ENCODE assay signal across 19 cellular contexts in the genomic region with DNA sequence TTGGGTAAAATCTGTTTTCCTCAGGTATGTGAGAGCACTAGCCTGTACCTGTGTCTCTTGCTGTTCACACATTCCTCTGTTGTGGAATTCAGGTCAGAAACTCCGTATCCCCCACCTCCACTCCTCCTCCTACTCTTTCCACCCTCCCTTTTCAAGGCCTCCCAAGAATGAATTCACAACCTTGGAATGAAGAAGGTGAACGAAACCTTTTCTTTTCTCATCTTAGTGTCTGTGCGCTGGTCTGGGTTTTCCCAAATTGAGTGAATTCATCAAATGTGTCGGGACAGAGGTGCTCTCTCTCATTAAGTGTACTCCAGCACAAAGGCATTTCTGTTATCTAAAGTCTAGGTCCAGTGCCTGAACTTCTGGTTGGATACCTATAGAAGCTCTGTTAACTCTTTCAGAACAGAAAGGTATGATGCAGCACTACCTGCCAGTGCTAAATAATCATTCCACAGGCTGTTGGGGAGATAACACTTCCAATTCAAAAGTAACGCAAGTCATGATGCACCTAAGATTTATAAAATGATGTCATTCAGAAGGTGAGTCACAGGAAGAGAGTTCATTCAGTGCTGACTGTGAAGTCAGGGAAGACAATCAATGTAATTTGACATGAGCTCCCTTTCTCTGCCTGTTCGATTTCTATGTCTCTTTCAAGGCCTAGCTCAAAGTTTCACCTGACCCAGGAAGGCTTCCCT. TPM values are rescaled to one million over a fixed set of nuclear protein-coding genes. Genes with fewer than 3 reads are reported as not detected.
A peak's percentile ranks its signal among the peaks of the same experiment; 100 is the strongest.
DNase-seq lines count a peak whose midpoint lies in the region; ATAC-seq, FAIRE-seq and TF ChIP-seq lines count a peak whose summit lies in the region.
"Had no signal": no experiment of that assay in that cellular context is flagged by ENCODE, and none has a peak within 500 bp of the region (broad histone marks: within the 10 kb centered on the region; RNA-seq: fewer than 3 reads in every experiment).

No MANE protein-coding gene starts in this region.

- no TSS peak for BruUV-seq in PC-9 (replicated peaks; lab: Mats Ljungman, UMichigan)

- H2AFZ ChIP-seq in PC-9, result peak overlapping the region; percentile 65

- intact Hi-C loops in PC-9 (cut with micrococcal nuclease; ENCODE audit: unreplicated experiment) (loop anchor here (1.0 to 5.0 kb wide), 3 partner anchors 83 to 2001 kb away; no protein-coding TSS in a partner anchor), esophagus muscularis mucosa (cut with DNase I) (no loop called here)

- H3K27me3 ChIP-seq in PC-9 (ENCODE audit: insufficient read depth, low read depth), result no peaks in the 10 kb centered on the region
- H3K27me3 ChIP-seq in esophagus muscularis mucosa, result peaks cover 0 to 3% (median 0%) of the 10 kb centered on the region in 4 donors
- H3K27me3 ChIP-seq: left lung, sigmoid colon, SJCRH30 had no signal

- H3K4me2 ChIP-seq in PC-9, result peak overlapping the region; percentile 70
- H3K4me2 ChIP-seq: KMS-11 had no signal

- WGBS in esophagus muscularis mucosa, result 68% methylated on average over 6 of the region's 6 CpGs

- H4K20me1 ChIP-seq in PC-9 (ENCODE audit: insufficient read depth), result no peaks in the 10 kb centered on the region

- H3K4me3 ChIP-seq in PC-9, result peak overlapping the region; percentile 28; the same call in 1 of the 2 replicates
- no peak overlapping the region for H3K4me3 ChIP-seq in esophagus muscularis mucosa
- H3K4me3 ChIP-seq: left lung, sigmoid colon, SJCRH30 had no signal

- H3K9me3 ChIP-seq in PC-9 (ENCODE audit: insufficient read depth, low read depth) (no peaks in the 10 kb centered on the region), esophagus muscularis mucosa (no peaks in the 10 kb centered on the region)
- H3K9me3 ChIP-seq: left lung, sigmoid colon, SJCRH30 had no signal

- H3K27ac ChIP-seq in PC-9 (peak overlapping the region; percentile 88), esophagus muscularis mucosa (replicated peaks in 1 of 4) (peak overlapping the region; percentile 24 to 47 (median 38))
- H3K27ac ChIP-seq: KMS-11, left lung, SJCRH30 had no signal

- TF ChIP-seq POLR2A in GM12892 (IDR thresholded peaks at IDR 0.05; ENCODE audit: low read depth, low read length) (no peak), esophagus muscularis mucosa (IDR thresholded peaks at IDR 0.05; ENCODE audit: low read depth) (no peak)

- POLR2A ChIA-PET in PC-9 (lab: Charles Lee; ENCODE audit: unreplicated experiment), result no interaction called here

- no peak for TF ChIP-seq EP300 in esophagus muscularis mucosa (IDR thresholded peaks at IDR 0.05)

- H3K9me2 ChIP-seq in PC-9 (ENCODE audit: insufficient read depth), result no peaks in the 10 kb centered on the region

- DNase-seq in GM12892 (ENCODE audit: insufficient read length), result no peak
- peak; percentile 39 to 78 for DNase-seq in PC-9
- no peak for DNase-seq in esophagus muscularis mucosa (ENCODE audit: extremely low spot score)
- DNase-seq in omental fat pad (ENCODE audit: low spot score), result no peak
- no peak for DNase-seq in NCI-H1092 (lab: John Stamatoyannopoulos, UW)
- DNase-seq in AG20443 (ENCODE audit: low spot score), result no peak
- DNase-seq in NCI-H2196 (lab: John Stamatoyannopoulos, UW; ENCODE audit: unreplicated experiment), result no peak
- DNase-seq in mesenteric fat pad (ENCODE audit: low spot score), result no peak
- DNase-seq: activated CD8-positive, alpha-beta T cell treated with anti-CD3 and anti-CD28 coated beads, Interleukin-2, amount 10 ng/mL, durations not matched to agents 7 days and 5 days; activated effector memory CD4-positive, alpha-beta T cell treated with Interleukin-2 at 50 U/mL for 16 hours; CD4-positive, CD25-positive, alpha-beta regulatory T cell; effector CD4-positive, alpha-beta T cell; left lung; NCI-H187; sigmoid colon; SJCRH30; stimulated activated naive CD4-positive, alpha-beta T cell treated with Interleukin-2 at 50 U/mL for 16 hours had no signal

- FAIRE-seq in GM12892 (lab: Jason Lieb, UNC), result peak; percentile 67

- H3F3A ChIP-seq in PC-9 (ENCODE audit: insufficient read depth, low read depth), result peaks cover 53% of the 10 kb centered on the region

- H3K4me1 ChIP-seq in PC-9 (replicated peaks; ENCODE audit: insufficient read depth) (peaks cover 62% of the 10 kb centered on the region), esophagus muscularis mucosa (peaks cover 0 to 25% (median 9%) of the 10 kb centered on the region in 4 donors)
- H3K4me1 ChIP-seq: left lung, sigmoid colon, SJCRH30 had no signal

- CTCF ChIA-PET in PC-9 (lab: Charles Lee), result no interaction called here

- TF ChIP-seq CTCF in PC-9 (conservative IDR thresholded peaks at IDR 0.05) (no peak), esophagus muscularis mucosa (IDR thresholded peaks at IDR 0.05) (no peak), omental fat pad (IDR thresholded peaks at IDR 0.05) (no peak)

- ATAC-seq in omental fat pad (ENCODE audit: low FRiP score), result peak; percentile 67
- ATAC-seq: activated CD8-positive, alpha-beta T cell treated with anti-CD3 and anti-CD28 coated beads, Interleukin-2, amount 10 ng/mL, durations not matched to agents 7 days and 5 days; left lung; natural killer cell treated with Interleukin-12 subunit alpha and Interleukin-12 subunit beta and Interleukin-15 and Interleukin-18, amount 100 ng/mL, for 72 hours had no signal

- no peaks in the 10 kb centered on the region for H3K79me2 ChIP-seq in PC-9 (ENCODE audit: low read depth)

- H3K36me3 ChIP-seq in PC-9 (ENCODE audit: low read depth) (no peaks in the 10 kb centered on the region), esophagus muscularis mucosa (no peaks in the 10 kb centered on the region)
- H3K36me3 ChIP-seq: left lung, sigmoid colon, SJCRH30 had no signal

RNA-seq across cellular contexts. Expression of gene COL4A6, which starts 41.9 kb away (rescaled TPM):
- not detected for polyA plus RNA-seq in GM12892 (2012; ENCODE audit: missing spikeins)
- total RNA-seq in PC-9 (2021) (13.6 and 15.5 TPM in 2 replicates), esophagus muscularis mucosa (100 to 1,000 TPM; 126 to 192 (median 164) TPM), omental fat pad (1 to 10 TPM in 3 of 4 donors, under 1 TPM in 1; 0.38 to 4.5 (median 2.4) TPM), mesenteric fat pad (0.16 TPM)
- total RNA-seq: activated CD8-positive, alpha-beta T cell treated with anti-CD3 and anti-CD28 coated beads, Interleukin-2, amount 10 ng/mL, durations not matched to agents 7 days and 5 days; CD4-positive, CD25-positive, alpha-beta regulatory T cell; natural killer cell treated with Interleukin-12 subunit alpha and Interleukin-12 subunit beta and Interleukin-15 and Interleukin-18, amount 100 ng/mL, for 72 hours had no signal
- polyA plus RNA-seq: CD4-positive, CD25-positive, alpha-beta regulatory T cell had no signal

RNA-seq across cellular contexts. Expression of gene COL4A5, which starts 43.3 kb away (rescaled TPM):
- polyA plus RNA-seq in GM12892 (2012; ENCODE audit: missing spikeins), result 0.15 TPM
- 82.3 and 102 TPM in 2 replicates for total RNA-seq in PC-9 (2021)
- 100 to 1,000 TPM; 187 to 241 (median 204) TPM for total RNA-seq in esophagus muscularis mucosa
- total RNA-seq in omental fat pad, result 10 to 100 TPM in 3 of 4 donors, 1 to 10 TPM in 1; 7.0 to 29.7 (median 10.7) TPM
- 1.7 TPM for total RNA-seq in mesenteric fat pad
- total RNA-seq: activated CD8-positive, alpha-beta T cell treated with anti-CD3 and anti-CD28 coated beads, Interleukin-2, amount 10 ng/mL, durations not matched to agents 7 days and 5 days; CD4-positive, CD25-positive, alpha-beta regulatory T cell; natural killer cell treated with Interleukin-12 subunit alpha and Interleukin-12 subunit beta and Interleukin-15 and Interleukin-18, amount 100 ng/mL, for 72 hours had no signal

Comparison
In these comparisons a context has a peak if more than half of its experiments do, and no peak if none do; other contexts are left out.
1. DNase-seq: peak in PC-9 (2 of 2); none in GM12892 (single experiment), esophagus muscularis mucosa (single experiment), omental fat pad (single experiment), NCI-H1092 (single experiment), AG20443 (single experiment), NCI-H2196 (single experiment) and mesenteric fat pad (single experiment).